In the genomic region with DNA sequence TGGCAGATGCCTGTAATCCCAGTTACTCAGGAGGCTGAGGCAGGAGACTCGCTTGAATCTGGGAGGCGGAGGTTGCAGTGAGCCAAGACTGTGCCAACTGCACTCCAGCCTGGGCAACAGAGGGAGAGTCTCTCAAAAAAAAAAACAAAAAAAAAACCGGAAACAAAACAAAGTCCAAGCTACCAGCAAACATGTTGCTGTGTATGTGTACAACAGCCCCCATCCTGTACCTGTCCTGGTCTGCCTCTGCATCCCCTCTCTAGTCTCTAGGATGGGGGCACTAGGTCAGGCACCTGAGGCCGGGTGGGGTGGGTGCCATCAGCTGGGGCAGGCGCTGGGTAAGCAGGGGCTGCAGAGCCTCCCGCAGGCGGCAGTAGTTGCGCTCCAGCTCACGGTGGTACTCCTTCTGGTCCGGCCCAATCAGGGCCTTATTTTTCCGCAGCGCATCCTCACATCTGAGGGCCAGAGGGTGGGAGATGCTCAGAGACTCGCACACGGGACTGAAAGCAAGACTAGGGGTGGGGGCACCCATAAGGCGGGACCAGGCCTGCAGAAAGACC, we compare ENCODE assay signal across 2 cellular contexts.
TF ChIP-seq lines count a peak whose summit lies in the region.

No MANE protein-coding gene starts in this region.

TF ChIP-seq in liver, 16 proteins besides CTCF, POLR2A, EP300 and RAD21:
- TF ChIP-seq TAF1 (conservative IDR thresholded peaks at IDR 0.05): no peak

TF ChIP-seq in HepG2, 621 proteins besides CTCF, POLR2A, EP300 and RAD21:
- TF ChIP-seq THAP7 (CRISPR knock-in tag; IDR thresholded peaks at IDR 0.05) (no peak), AGO1 (IDR thresholded peaks at IDR 0.05; ENCODE audit: low read depth, low read length, poor library complexity, severe bottlenecking) (no peak), ZNF10 (CRISPR knock-in tag; IDR thresholded peaks at IDR 0.05; ENCODE audit: borderline replicate concordance, low read depth) (no peak), TBP (CRISPR knock-in tag; IDR thresholded peaks at IDR 0.05) (no peak), ZNF205 (CRISPR knock-in tag; IDR thresholded peaks at IDR 0.05) (no peak), ZSCAN20 (CRISPR knock-in tag; IDR thresholded peaks at IDR 0.05; ENCODE audit: borderline replicate concordance) (no peak), ETV5 (CRISPR knock-in tag; IDR thresholded peaks at IDR 0.05; ENCODE audit: borderline replicate concordance) (no peak), RCOR2 (CRISPR knock-in tag; IDR thresholded peaks at IDR 0.05) (no peak)
- TF ChIP-seq, protein P1, sequence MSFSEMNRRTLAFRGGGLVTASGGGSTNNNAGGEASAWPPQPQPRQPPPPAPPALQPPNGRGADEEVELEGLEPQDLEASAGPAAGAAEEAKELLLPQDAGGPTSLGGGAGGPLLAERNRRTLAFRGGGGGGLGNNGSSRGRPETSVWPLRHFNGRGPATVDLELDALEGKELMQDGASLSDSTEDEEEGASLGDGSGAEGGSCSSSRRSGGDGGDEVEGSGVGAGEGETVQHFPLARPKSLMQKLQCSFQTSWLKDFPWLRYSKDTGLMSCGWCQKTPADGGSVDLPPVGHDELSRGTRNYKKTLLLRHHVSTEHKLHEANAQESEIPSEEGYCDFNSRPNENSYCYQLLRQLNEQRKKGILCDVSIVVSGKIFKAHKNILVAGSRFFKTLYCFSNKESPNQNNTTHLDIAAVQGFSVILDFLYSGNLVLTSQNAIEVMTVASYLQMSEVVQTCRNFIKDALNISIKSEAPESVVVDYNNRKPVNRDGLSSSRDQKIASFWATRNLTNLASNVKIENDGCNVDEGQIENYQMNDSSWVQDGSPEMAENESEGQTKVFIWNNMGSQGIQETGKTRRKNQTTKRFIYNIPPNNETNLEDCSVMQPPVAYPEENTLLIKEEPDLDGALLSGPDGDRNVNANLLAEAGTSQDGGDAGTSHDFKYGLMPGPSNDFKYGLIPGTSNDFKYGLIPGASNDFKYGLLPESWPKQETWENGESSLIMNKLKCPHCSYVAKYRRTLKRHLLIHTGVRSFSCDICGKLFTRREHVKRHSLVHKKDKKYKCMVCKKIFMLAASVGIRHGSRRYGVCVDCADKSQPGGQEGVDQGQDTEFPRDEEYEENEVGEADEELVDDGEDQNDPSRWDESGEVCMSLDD (CRISPR knock-in tag; IDR thresholded peaks at IDR 0.05; ENCODE audit: borderline replicate concordance): no peak
